In genomic region chr16:30953511-30954124, GRCh38 we compare ENCODE assay signal across 8 cellular contexts.
DNase-seq lines count a peak whose midpoint lies in the region; FAIRE-seq and TF ChIP-seq lines count a peak whose summit lies in the region.

No MANE protein-coding gene starts in this region.

- DNase-seq in AG08396 (ENCODE audit: low spot score) = peak; percentile 46
- DNase-seq in GM19239 (ENCODE audit: insufficient read length, low spot score) = no peak
- peak; percentile 74 to 85 for DNase-seq in NCI-H446 (lab: John Stamatoyannopoulos, UW)
- peak; percentile 16 to 40 (median 18) for DNase-seq in activated CD4-positive, CD25-positive, alpha-beta regulatory T cell (lab: John Stamatoyannopoulos, UW)
- DNase-seq in choroid plexus epithelial cell (ENCODE audit: low read depth) = peak; percentile 89
- peak; percentile 82 for DNase-seq in medulla oblongata (ENCODE audit: extremely low spot score)
- DNase-seq in stimulated activated CD8-positive, alpha-beta memory T cell treated with anti-CD3 and anti-CD28 coated beads, Interleukin-7, amount 100 ng/mL, for 24 hours (ENCODE audit: low read depth) = peak; percentile 35
- DNase-seq in NK-92 treated with Interleukin-12 subunit alpha and Interleukin-12 subunit beta, amount 100 ng/mL, for 24 hours (lab: John Stamatoyannopoulos, UW) = no peak

- no peak overlapping the region for H3K4me3 ChIP-seq in choroid plexus epithelial cell (ENCODE audit: low read depth, low read length)

- TF ChIP-seq CTCF in choroid plexus epithelial cell (conservative IDR thresholded peaks at IDR 0.05; ENCODE audit: low read depth, low read length) = peak; percentile 82

- FAIRE-seq in GM19239 (lab: Jason Lieb, UNC) = peak; percentile 73

Comparison
In these comparisons a context has a peak if more than half of its experiments do, and no peak if none do; other contexts are left out.
1. DNase-seq: peak in AG08396 (single experiment), NCI-H446 (2 of 2), activated CD4-positive, CD25-positive, alpha-beta regulatory T cell (4 of 4), choroid plexus epithelial cell (single experiment), medulla oblongata (single experiment) and stimulated activated CD8-positive, alpha-beta memory T cell treated with anti-CD3 and anti-CD28 coated beads, Interleukin-7, amount 100 ng/mL, for 24 hours (single experiment); none in GM19239 (single experiment) and NK-92 treated with Interleukin-12 subunit alpha and Interleukin-12 subunit beta, amount 100 ng/mL, for 24 hours (single experiment).